2 cellular contexts compared by ENCODE assay signal in genomic region chr11:12056112-12056511, GRCh38.
TF ChIP-seq lines count a peak whose summit lies in the region.

No MANE protein-coding gene starts in this region.

TF ChIP-seq in endothelial cell of umbilical vein, 7 proteins besides CTCF, POLR2A, EP300 and RAD21:
- TF ChIP-seq MAX (IDR thresholded peaks at IDR 0.05; ENCODE audit: insufficient read depth, insufficient read length) (no peak), JUN (IDR thresholded peaks at IDR 0.05; ENCODE audit: borderline replicate concordance, insufficient read depth, insufficient read length, low read depth) (no peak), POLR2AphosphoS5 (IDR thresholded peaks at IDR 0.05; ENCODE audit: insufficient read depth, low read depth, low read length) (no peak), EZH2 (IDR thresholded peaks at IDR 0.05; ENCODE audit: borderline replicate concordance, low read depth, low read length, severe bottlenecking) (no peak), FOS (IDR thresholded peaks at IDR 0.05; ENCODE audit: borderline replicate concordance, insufficient read depth, low read length) (no peak), MYC (IDR thresholded peaks at IDR 0.05; ENCODE audit: low read depth, low read length) (no peak), GATA2 (IDR thresholded peaks at IDR 0.05; ENCODE audit: insufficient read depth, insufficient read length, low read depth, low read length) (no peak)

TF ChIP-seq in GM12891, 5 proteins besides CTCF, POLR2A, EP300 and RAD21 (continued from another document):
- TF ChIP-seq SPI1 (IDR thresholded peaks at IDR 0.05; ENCODE audit: low read depth, low read length), result no peak
- no peak for TF ChIP-seq PAX5 (IDR thresholded peaks at IDR 0.05; ENCODE audit: insufficient read depth, low read length, severe bottlenecking)
- TF ChIP-seq POU2F2 (IDR thresholded peaks at IDR 0.05; ENCODE audit: low read depth, low read length), result no peak
- TF ChIP-seq TAF1 (IDR thresholded peaks at IDR 0.05; ENCODE audit: low read depth, low read length), result no peak
TF ChIP-seq in GM12891: peak in this region for 0.
